Comparison of ENCODE assay signal across 13 cellular contexts in genomic region chr15:64146885-64147681, GRCh38. TPM values are rescaled to one million over a fixed set of nuclear protein-coding genes. Genes with fewer than 3 reads are reported as not detected.
DNase-seq lines count a peak whose midpoint lies in the region; ATAC-seq and TF ChIP-seq lines count a peak whose summit lies in the region.
"Had no signal": no experiment of that assay in that cellular context is flagged by ENCODE, and none has a peak within 500 bp of the region (broad histone marks: within the 10 kb centered on the region; RNA-seq: fewer than 3 reads in every experiment).

No MANE protein-coding gene starts in this region.

- no peaks in the 10 kb centered on the region for H3K27me3 ChIP-seq in A673 (replicated peaks; ENCODE audit: insufficient read depth, low read depth, low read length, poor library complexity)
- H3K27me3 ChIP-seq in right atrium auricular region, result no peaks in the 10 kb centered on the region

- H3K36me3 ChIP-seq in A673 (ENCODE audit: insufficient read depth, low read length, poor library complexity, severe bottlenecking) (no peaks in the 10 kb centered on the region), right atrium auricular region (peaks cover 22% of the 10 kb centered on the region)

- no peak overlapping the region for H3K4me3 ChIP-seq in A673 (ENCODE audit: low read depth, low read length, poor library complexity, severe bottlenecking)
- H3K4me3 ChIP-seq in right atrium auricular region, result no peak overlapping the region
- H3K4me3 ChIP-seq: psoas muscle had no signal

- CTCF ChIA-PET in A673 (lab: Charles Lee), result interaction anchor here (0.7 kb wide), 1 partner anchor 96 kb away, joined by 6 read pairs; no protein-coding TSS in a partner anchor

- DNase-seq in A673 (ENCODE audit: low spot score) (peak; percentile 58), right atrium auricular region (ENCODE audit: low spot score) (no peak)
- no peak for DNase-seq in activated effector memory CD4-positive, alpha-beta T cell treated with Interleukin-2 at 50 U/mL for 16 hours
- DNase-seq: activated CD8-positive, alpha-beta memory T cell treated with anti-CD3 and anti-CD28 coated beads, Interleukin-2, amount 50 U/mL, for 4 hours; NCI-H1105 treated with DMSO at 0.1 percent for 48 hours; NCI-H524; psoas muscle; stimulated activated CD4-positive, alpha-beta T cell treated with anti-CD3 and anti-CD28 coated beads, Interleukin-2, amount 100 ng/mL, for 24 hours had no signal

- ATAC-seq in SK-N-SH treated with all-trans-retinoic acid at 6 μM for 48 hours, result peak; percentile 6; the same call in 1 of the 3 replicates
- ATAC-seq in GM21360 (IDR thresholded peaks at IDR 0.05; ENCODE audit: unreplicated experiment), result no peak
- no peak for ATAC-seq in GM18511 (IDR thresholded peaks at IDR 0.05; ENCODE audit: unreplicated experiment)
- ATAC-seq: activated naive CD4-positive, alpha-beta T cell treated with anti-CD3 and anti-CD28 coated beads, Interleukin-2, amount 50 U/mL, for 72 hours had no signal

- no TSS peak for BruUV-seq in A673 (replicated peaks; lab: Mats Ljungman, UMichigan)

- H3K4me1 ChIP-seq in A673 (ENCODE audit: insufficient read depth, low read length, poor library complexity, severe bottlenecking) (peaks cover 18% of the 10 kb centered on the region), right atrium auricular region (peaks cover 0 to 28% of the 10 kb centered on the region in 2 donors)

- H3K9me3 ChIP-seq in A673 (ENCODE audit: low read depth, low read length, poor library complexity, severe bottlenecking) (no peaks in the 10 kb centered on the region), right atrium auricular region (no peaks in the 10 kb centered on the region)
- H3K9me3 ChIP-seq: psoas muscle had no signal

- POLR2A ChIA-PET in A673 (lab: Charles Lee; ENCODE audit: low non-redundant PET), result no interaction called here

- intact Hi-C loops in A673 (cut with micrococcal nuclease; ENCODE audit: unreplicated experiment), result no loop called here

- TF ChIP-seq CTCF in A673 (conservative IDR thresholded peaks at IDR 0.05; ENCODE audit: low read depth, low read length), result no peak
- TF ChIP-seq CTCF in right atrium auricular region (IDR thresholded peaks at IDR 0.05), result no peak

- H3K27ac ChIP-seq in A673 (ENCODE audit: low read depth, low read length, poor library complexity, severe bottlenecking) (no peak overlapping the region), right atrium auricular region (peak overlapping the region; percentile 82 to 83)
- H3K27ac ChIP-seq: psoas muscle, RWPE1 had no signal

TF ChIP-seq in SK-N-SH treated with all-trans-retinoic acid at 6 μM for 48 hours, 23 proteins besides CTCF, POLR2A, EP300 and RAD21:
- TF ChIP-seq ISL1 (CRISPR knock-in tag; IDR thresholded peaks at IDR 0.05) (no peak), TCF4 (CRISPR knock-in tag; IDR thresholded peaks at IDR 0.05; ENCODE audit: borderline replicate concordance) (peak; percentile 31; the same call in 1 of the 2 replicates), CSDC2 (CRISPR knock-in tag; IDR thresholded peaks at IDR 0.05) (no peak), SNAI2 (CRISPR knock-in tag; IDR thresholded peaks at IDR 0.05) (no peak), PATZ1 (CRISPR knock-in tag; IDR thresholded peaks at IDR 0.05; ENCODE audit: borderline replicate concordance) (no peak), ZNF70 (CRISPR knock-in tag; IDR thresholded peaks at IDR 0.05) (no peak), TSHZ2 (CRISPR knock-in tag; IDR thresholded peaks at IDR 0.05) (peak; percentile 68), CSRNP3 (CRISPR knock-in tag; IDR thresholded peaks at IDR 0.05) (no peak)
TF ChIP-seq in SK-N-SH treated with all-trans-retinoic acid at 6 μM for 48 hours: peak in this region for 2.

RNA-seq across cellular contexts. Expression of gene SNX22, which starts 4.4 kb away (rescaled TPM):
- total RNA-seq in A673 (2021), result 2.6 and 2.7 TPM in 2 replicates
- total RNA-seq in right atrium auricular region, result 10 to 100 TPM; 11.9 to 12.4 TPM

RNA-seq across cellular contexts. Expression of gene PPIB, which starts 15.7 kb away (rescaled TPM):
- 410 and 416 TPM in 2 replicates for total RNA-seq in A673 (2021)
- 100 to 1,000 TPM; 139 to 189 TPM for total RNA-seq in right atrium auricular region

RNA-seq across cellular contexts. Expression of gene SNX1, which starts 51.3 kb away (rescaled TPM):
- total RNA-seq in A673 (2021) (94.5 and 104 TPM in 2 replicates), right atrium auricular region (10 to 100 TPM; 44.8 to 57.1 TPM)

RNA-seq across cellular contexts. Expression of gene CIAO2A, which starts 53.4 kb away (rescaled TPM):
- 75.3 and 75.6 TPM in 2 replicates for total RNA-seq in A673 (2021)
- 10 to 100 TPM; 43.6 to 73.7 TPM for total RNA-seq in right atrium auricular region
